Comparison of ENCODE assay signal across 1 cellular context in genomic region chr1:20711285-20712209, GRCh38.
TF ChIP-seq lines count a peak whose summit lies in the region.

No MANE protein-coding gene starts in this region.

TF ChIP-seq in A549, 52 proteins besides CTCF, POLR2A, EP300 and RAD21 (continued from another document):
- no peak for TF ChIP-seq CHD4 (IDR thresholded peaks at IDR 0.05; ENCODE audit: borderline replicate concordance)
- no peak for TF ChIP-seq HMGXB4 (CRISPR knock-in tag; IDR thresholded peaks at IDR 0.05; ENCODE audit: borderline replicate concordance)
- no peak for TF ChIP-seq GATA3 (IDR thresholded peaks at IDR 0.05; ENCODE audit: borderline replicate concordance)
- TF ChIP-seq KDM5A (IDR thresholded peaks at IDR 0.05) = no peak
TF ChIP-seq in A549: peak in this region for 0.
